9 cellular contexts compared by ENCODE assay signal in genomic region chr10:22648547-22648961, GRCh38.
A peak's percentile ranks its signal among the peaks of the same experiment; 100 is the strongest.
DNase-seq lines count a peak whose midpoint lies in the region; ATAC-seq, FAIRE-seq and TF ChIP-seq lines count a peak whose summit lies in the region.
"Had no signal": no experiment of that assay in that cellular context is flagged by ENCODE, and none has a peak within 500 bp of the region (broad histone marks: within the 10 kb centered on the region; RNA-seq: fewer than 3 reads in every experiment).

No MANE protein-coding gene starts in this region.

- DNase-seq in CD4-positive, alpha-beta T cell: no peak
- DNase-seq in T-helper 17 cell (no peak), kidney (no peak), nucleus accumbens (lab: John Stamatoyannopoulos, UW) (no peak), D721Med (ENCODE audit: insufficient read length, low spot score) (no peak), islet precursor cell (no peak)
- DNase-seq in effector CD8-positive, alpha-beta T cell (lab: John Stamatoyannopoulos, UW): no peak

- H3K4me1 ChIP-seq in kidney (ENCODE audit: control insufficient read depth in 1 of 2, insufficient read depth in 1 of 2, low read depth in 1 of 2, low read length in 2 of 2): peaks cover 21 to 22% of the 10 kb centered on the region in 2 donors

- H3K9ac ChIP-seq in kidney (ENCODE audit: low read length in 2 of 2): no peak overlapping the region
- H3K9ac ChIP-seq: neural progenitor cell had no signal

- H3K27me3 ChIP-seq in CD4-positive, alpha-beta T cell (ENCODE audit: control insufficient read depth, insufficient read depth, low read length): no peaks in the 10 kb centered on the region
- H3K27me3 ChIP-seq: neural progenitor cell had no signal

- POLR2A ChIA-PET in CD4-positive, alpha-beta T cell (lab: Charles Lee): interaction anchor here (1.0 to 10.7 kb wide), 10 partner anchors 8 to 66 kb away, joined by 3 to 157 read pairs (median 4); partner anchors contain the start of gene PIP4K2A

- peak overlapping the region in 1 of 2 donors; percentile 23 for H3K4me3 ChIP-seq in kidney (ENCODE audit: low read length in 2 of 2)
- H3K4me3 ChIP-seq: neural progenitor cell had no signal

- H3K9me3 ChIP-seq in CD4-positive, alpha-beta T cell (ENCODE audit: control insufficient read depth, low read length): no peaks in the 10 kb centered on the region
- H3K9me3 ChIP-seq in T-helper 17 cell (ENCODE audit: control insufficient read depth, low read length, poor library complexity, severe bottlenecking): no peaks in the 10 kb centered on the region
- H3K9me3 ChIP-seq in kidney (ENCODE audit: control insufficient read depth in 1 of 2, low read length in 2 of 2): no peaks in the 10 kb centered on the region

- H3K36me3 ChIP-seq in kidney (ENCODE audit: control insufficient read depth in 1 of 2, insufficient read depth in 2 of 2, low read length in 2 of 2): no peaks in the 10 kb centered on the region
- H3K36me3 ChIP-seq: neural progenitor cell had no signal

- TF ChIP-seq CTCF in CD4-positive, alpha-beta T cell (IDR thresholded peaks at IDR 0.05): no peak
- TF ChIP-seq CTCF in kidney (IDR thresholded peaks at IDR 0.05; ENCODE audit: borderline replicate concordance, extremely low read depth, insufficient read depth) (no peak), D721Med (IDR thresholded peaks at IDR 0.05; ENCODE audit: insufficient read depth, missing control alignments) (no peak)

- intact Hi-C loops in CD4-positive, alpha-beta T cell (cut with DNase I, micrococcal nuclease): no loop called here
- intact Hi-C loops in kidney (cut with DNase I): no loop called here

- peak overlapping the region; percentile 91 for H3K27ac Mint-ChIP-seq in CD4-positive, alpha-beta T cell
- H3K27ac Mint-ChIP-seq in T-helper 17 cell: peak overlapping the region; percentile 99

- H3K27me3 Mint-ChIP-seq in CD4-positive, alpha-beta T cell: no peaks in the 10 kb centered on the region
- H3K27me3 Mint-ChIP-seq in T-helper 17 cell: no peaks in the 10 kb centered on the region

- H3K36me3 Mint-ChIP-seq in CD4-positive, alpha-beta T cell (ENCODE audit: low read depth): peaks cover 10% of the 10 kb centered on the region
- H3K36me3 Mint-ChIP-seq in T-helper 17 cell (ENCODE audit: low read depth): peaks cover 3% of the 10 kb centered on the region

- peak overlapping the region; percentile 68 for H3K4me3 Mint-ChIP-seq in CD4-positive, alpha-beta T cell
- H3K4me3 Mint-ChIP-seq in T-helper 17 cell: peak overlapping the region; percentile 91
- H3K4me3 Mint-ChIP-seq: neural progenitor cell had no signal

- peaks cover 91% of the 10 kb centered on the region for H3K4me1 Mint-ChIP-seq in CD4-positive, alpha-beta T cell (ENCODE audit: low read depth)
- peaks cover 74% of the 10 kb centered on the region for H3K4me1 Mint-ChIP-seq in T-helper 17 cell

- CTCF ChIA-PET in CD4-positive, alpha-beta T cell (lab: Charles Lee): interaction anchor here (0.9 to 1.6 kb wide), 4 partner anchors 12 to 29 kb away, joined by 3 to 5 read pairs (median 3); no protein-coding TSS in a partner anchor

- no peaks in the 10 kb centered on the region for H3K9me3 Mint-ChIP-seq in CD4-positive, alpha-beta T cell

- no peak for ATAC-seq in CD4-positive, alpha-beta T cell (ENCODE audit: poor library complexity)
- peak; percentile 49 for ATAC-seq in GM21447 (IDR thresholded peaks at IDR 0.05; ENCODE audit: unreplicated experiment)
- no peak for ATAC-seq in T-helper 17 cell

- FAIRE-seq in kidney (lab: Jason Lieb, UNC): no peak
- no peak for FAIRE-seq in D721Med (lab: Jason Lieb, UNC)

- H3K27ac ChIP-seq in CD4-positive, alpha-beta T cell (ENCODE audit: low read depth, low read length): peak overlapping the region; percentile 55
- H3K27ac ChIP-seq in kidney (ENCODE audit: low read depth in 2 of 2, low read length in 2 of 2): peak overlapping the region; percentile 12 to 39
